17 cellular contexts compared by ENCODE assay signal in genomic region chr6:36506617-36507016, GRCh38. TPM values are rescaled to one million over a fixed set of nuclear protein-coding genes. Genes with fewer than 3 reads are reported as not detected.
A peak's percentile ranks its signal among the peaks of the same experiment; 100 is the strongest.
DNase-seq lines count a peak whose midpoint lies in the region; ATAC-seq and TF ChIP-seq lines count a peak whose summit lies in the region.
"Had no signal": no experiment of that assay in that cellular context is flagged by ENCODE, and none has a peak within 500 bp of the region (broad histone marks: within the 10 kb centered on the region; RNA-seq: fewer than 3 reads in every experiment).

No MANE protein-coding gene starts in this region.

- peaks cover 39% of the 10 kb centered on the region for H3K4me1 Mint-ChIP-seq in activated naive CD8-positive, alpha-beta T cell (ENCODE audit: low read depth)
- H3K4me1 Mint-ChIP-seq in activated naive CD8-positive, alpha-beta T cell treated with anti-CD3 and anti-CD28 coated beads, Interleukin-2, amount 50 U/mL, for 24 hours: peaks cover 31% of the 10 kb centered on the region
- H3K4me1 Mint-ChIP-seq in activated CD4-positive, alpha-beta memory T cell treated with anti-CD3 and anti-CD28 coated beads for 36 hours (ENCODE audit: low read depth): peaks cover 28% of the 10 kb centered on the region
- H3K4me1 Mint-ChIP-seq in CD14-positive monocyte: peaks cover 2% of the 10 kb centered on the region
- H3K4me1 Mint-ChIP-seq: activated B cell treated with CpG ODN at 0.5 μM for 24 hours, neural progenitor cell had no signal

- 34 to 55% methylated on average over 2 of the region's 2 CpGs for WGBS in transverse colon (ENCODE audit: low coverage in 1 of 2), 2 donors

- H3K27ac ChIP-seq in transverse colon: peak overlapping the region; percentile 61 to 72 (median 66)
- H3K27ac ChIP-seq: neural progenitor cell, suprapubic skin had no signal

- H3K9me3 Mint-ChIP-seq in activated naive CD8-positive, alpha-beta T cell (ENCODE audit: low read depth): no peaks in the 10 kb centered on the region
- H3K9me3 Mint-ChIP-seq in activated naive CD8-positive, alpha-beta T cell treated with anti-CD3 and anti-CD28 coated beads, Interleukin-2, amount 50 U/mL, for 24 hours: no peaks in the 10 kb centered on the region
- no peaks in the 10 kb centered on the region for H3K9me3 Mint-ChIP-seq in activated CD4-positive, alpha-beta memory T cell treated with anti-CD3 and anti-CD28 coated beads for 36 hours
- H3K9me3 Mint-ChIP-seq in CD14-positive monocyte: peaks cover 0 to 2% (median 0%) of the 10 kb centered on the region in 7 donors
- H3K9me3 Mint-ChIP-seq: activated B cell treated with CpG ODN at 0.5 μM for 24 hours; neural progenitor cell; T-helper 2 cell treated with Interferon-gamma antibody and Interleukin-4, amounts not matched to agents 5 μg/mL and 100 μg/mL, for 36 hours had no signal

- TF ChIP-seq POLR2A in transverse colon (IDR thresholded peaks at IDR 0.05): no peak

- H3K27ac Mint-ChIP-seq in activated naive CD8-positive, alpha-beta T cell: peak overlapping the region; percentile 91
- H3K27ac Mint-ChIP-seq in activated naive CD8-positive, alpha-beta T cell treated with anti-CD3 and anti-CD28 coated beads, Interleukin-2, amount 50 U/mL, for 24 hours: no peak overlapping the region
- H3K27ac Mint-ChIP-seq in activated CD4-positive, alpha-beta memory T cell treated with anti-CD3 and anti-CD28 coated beads for 36 hours: peak overlapping the region; percentile 65
- peak overlapping the region in 2 of 7 donors; percentile 6 to 48 for H3K27ac Mint-ChIP-seq in CD14-positive monocyte
- H3K27ac Mint-ChIP-seq: activated B cell treated with CpG ODN at 0.5 μM for 24 hours, neural progenitor cell had no signal

- no peaks in the 10 kb centered on the region for H3K27me3 ChIP-seq in transverse colon
- H3K27me3 ChIP-seq: MG63, neural progenitor cell, suprapubic skin had no signal

- POLR2A ChIA-PET in activated CD4-positive, alpha-beta memory T cell treated with anti-CD3 and anti-CD28 coated beads for 36 hours (lab: Charles Lee): interaction anchor here (0.9 kb wide), 1 partner anchor 15 kb away, joined by 5 read pairs; no protein-coding TSS in a partner anchor

- no peaks in the 10 kb centered on the region for H3K9me3 ChIP-seq in transverse colon
- H3K9me3 ChIP-seq: MG63, suprapubic skin had no signal

- H3K36me3 ChIP-seq in transverse colon: peaks cover 0 to 8% (median 0%) of the 10 kb centered on the region in 4 donors
- H3K36me3 ChIP-seq: neural progenitor cell had no signal

- DNase-seq in activated naive CD8-positive, alpha-beta T cell treated with anti-CD3 and anti-CD28 coated beads, Interleukin-2, amount 50 U/mL, for 24 hours: no peak
- no peak for DNase-seq in activated CD4-positive, alpha-beta memory T cell treated with anti-CD3 and anti-CD28 coated beads for 36 hours
- DNase-seq in left colon (no peak), transverse colon (no peak), CD14-positive monocyte (ENCODE audit: low spot score) (no peak), GM13976 (ENCODE audit: low spot score) (no peak)
- DNase-seq: activated B cell treated with CpG ODN at 0.5 μM for 24 hours, DMS79 treated with DMSO at 0.1 percent for 48 hours, H9, kidney, MG63 had no signal

- peaks cover 13% of the 10 kb centered on the region for H3K36me3 Mint-ChIP-seq in activated naive CD8-positive, alpha-beta T cell
- H3K36me3 Mint-ChIP-seq in activated naive CD8-positive, alpha-beta T cell treated with anti-CD3 and anti-CD28 coated beads, Interleukin-2, amount 50 U/mL, for 24 hours (ENCODE audit: low read depth): peaks cover 37% of the 10 kb centered on the region
- H3K36me3 Mint-ChIP-seq in activated CD4-positive, alpha-beta memory T cell treated with anti-CD3 and anti-CD28 coated beads for 36 hours: peaks cover 42% of the 10 kb centered on the region
- peaks cover 79 to 93% of the 10 kb centered on the region in 2 donors for H3K36me3 Mint-ChIP-seq in CD14-positive monocyte

- in situ Hi-C loops in transverse colon (cut with MboI; ENCODE audit: low pct_ligation_motif_present in 1 of 4, low pct_unique_long_range_greater_than_20kb in 1 of 4, low sequenced_read_pairs in 3 of 4): no loop called here
- in situ Hi-C loops in GM13976 (cut with MboI; ENCODE audit: low sequenced_read_pairs, unreplicated experiment): no loop called here

- CTCF ChIA-PET in activated CD4-positive, alpha-beta memory T cell treated with anti-CD3 and anti-CD28 coated beads for 36 hours (lab: Charles Lee): interaction anchor here (1.4 kb wide), 1 partner anchor 13 kb away, joined by 4 read pairs; no protein-coding TSS in a partner anchor

- TF ChIP-seq EP300 in transverse colon (IDR thresholded peaks at IDR 0.05; ENCODE audit: low read depth): no peak

- TF ChIP-seq CTCF in transverse colon (IDR thresholded peaks at IDR 0.05): no peak
- no peak for TF ChIP-seq CTCF in CD14-positive monocyte (IDR thresholded peaks at IDR 0.05)
- TF ChIP-seq CTCF in GM13976 (IDR thresholded peaks at IDR 0.05; ENCODE audit: borderline replicate concordance, control extremely low read depth, extremely low read depth, insufficient read depth, missing control alignments): no peak

- H3K27me3 Mint-ChIP-seq in activated naive CD8-positive, alpha-beta T cell: no peaks in the 10 kb centered on the region
- no peaks in the 10 kb centered on the region for H3K27me3 Mint-ChIP-seq in activated naive CD8-positive, alpha-beta T cell treated with anti-CD3 and anti-CD28 coated beads, Interleukin-2, amount 50 U/mL, for 24 hours
- H3K27me3 Mint-ChIP-seq in activated CD4-positive, alpha-beta memory T cell treated with anti-CD3 and anti-CD28 coated beads for 36 hours: no peaks in the 10 kb centered on the region
- H3K27me3 Mint-ChIP-seq in CD14-positive monocyte (ENCODE audit: low read depth in 3 of 3): peaks cover 0 to 3% (median 0%) of the 10 kb centered on the region in 3 donors
- H3K27me3 Mint-ChIP-seq: activated B cell treated with CpG ODN at 0.5 μM for 24 hours had no signal

- intact Hi-C loops in activated CD4-positive, alpha-beta memory T cell treated with anti-CD3 and anti-CD28 coated beads for 36 hours (cut with micrococcal nuclease): no loop called here
- intact Hi-C loops in left colon (cut with DNase I, micrococcal nuclease): no loop called here
- intact Hi-C loops in transverse colon (cut with DNase I; ENCODE audit: low total_unique reads): no loop called here
- intact Hi-C loops in CD14-positive monocyte (cut with micrococcal nuclease): no loop called here

- peaks cover 0 to 77% (median 38%) of the 10 kb centered on the region in 4 donors for H3K4me1 ChIP-seq in transverse colon
- H3K4me1 ChIP-seq: neural progenitor cell had no signal

- no peak overlapping the region for H3K4me3 ChIP-seq in transverse colon
- H3K4me3 ChIP-seq: MG63, neural progenitor cell, smooth muscle cell, suprapubic skin had no signal

- no peak for ATAC-seq in activated naive CD8-positive, alpha-beta T cell treated with anti-CD3 and anti-CD28 coated beads, Interleukin-2, amount 50 U/mL, for 24 hours
- peak; percentile 67 for ATAC-seq in left colon
- ATAC-seq: Panc1 had no signal

- peak overlapping the region; percentile 71 for H3K4me3 Mint-ChIP-seq in activated naive CD8-positive, alpha-beta T cell
- no peak overlapping the region for H3K4me3 Mint-ChIP-seq in activated naive CD8-positive, alpha-beta T cell treated with anti-CD3 and anti-CD28 coated beads, Interleukin-2, amount 50 U/mL, for 24 hours
- H3K4me3 Mint-ChIP-seq in activated CD4-positive, alpha-beta memory T cell treated with anti-CD3 and anti-CD28 coated beads for 36 hours: no peak overlapping the region
- no peak overlapping the region for H3K4me3 Mint-ChIP-seq in CD14-positive monocyte
- H3K4me3 Mint-ChIP-seq: activated B cell treated with CpG ODN at 0.5 μM for 24 hours; H9; neural progenitor cell; T-helper 2 cell treated with Interferon-gamma antibody and Interleukin-4, amounts not matched to agents 5 μg/mL and 100 μg/mL, for 36 hours had no signal

RNA-seq across cellular contexts. Expression of gene STK38, which starts 40.7 kb away (rescaled TPM):
- 10 to 100 TPM; 25.8 to 27.5 TPM for total RNA-seq in activated CD4-positive, alpha-beta memory T cell treated with anti-CD3 and anti-CD28 coated beads for 36 hours
- 10 to 100 TPM; 66.0 to 76.6 TPM for total RNA-seq in left colon
- 100 to 1,000 TPM in 1 of 4 donors, 10 to 100 TPM in 3; 59.1 to 101 (median 86.4) TPM for total RNA-seq in transverse colon
- 10 to 100 TPM; 57.1 to 95.7 TPM for polyA plus RNA-seq in CD14-positive monocyte
